12 cellular contexts compared by ENCODE assay signal in the genomic region with DNA sequence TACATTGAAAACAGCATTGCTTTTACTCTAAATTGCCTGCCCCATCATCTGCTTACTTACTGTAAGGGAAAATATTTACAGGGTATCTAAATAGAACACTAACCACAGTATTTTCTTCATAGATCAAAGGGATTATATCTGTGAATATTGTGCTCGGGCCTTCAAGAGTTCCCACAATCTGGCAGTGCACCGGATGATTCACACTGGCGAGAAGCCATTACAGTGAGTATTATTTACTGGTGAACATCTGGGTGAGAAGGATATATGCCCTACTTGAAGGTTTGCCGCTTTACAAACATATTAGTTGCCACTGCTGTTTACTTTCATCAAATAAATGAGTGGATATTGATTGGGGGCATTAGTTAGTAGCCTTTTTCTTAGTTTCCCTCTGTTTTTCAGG. TPM values are rescaled to one million over a fixed set of nuclear protein-coding genes. Genes with fewer than 3 reads are reported as not detected.
DNase-seq lines count a peak whose midpoint lies in the region; ATAC-seq and TF ChIP-seq lines count a peak whose summit lies in the region.
"Had no signal": no experiment of that assay in that cellular context is flagged by ENCODE, and none has a peak within 500 bp of the region (broad histone marks: within the 10 kb centered on the region; RNA-seq: fewer than 3 reads in every experiment).

No MANE protein-coding gene starts in this region.

- no peak overlapping the region for H2AFZ ChIP-seq in mammary epithelial cell (ENCODE audit: low read depth, low read length)
- H2AFZ ChIP-seq: GM23338 had no signal

- H3K27ac ChIP-seq in mammary epithelial cell (ENCODE audit: insufficient read depth, low read depth, low read length), result peak overlapping the region; percentile 5

- peaks cover 50% of the 10 kb centered on the region for H3K36me3 ChIP-seq in mammary epithelial cell (ENCODE audit: insufficient read depth, low read length)

- peaks cover 7% of the 10 kb centered on the region for H3K4me1 ChIP-seq in mammary epithelial cell (ENCODE audit: insufficient read depth, low read length)

- H3K4me2 ChIP-seq in mammary epithelial cell (ENCODE audit: insufficient read depth, low read depth, low read length), result no peak overlapping the region
- H3K4me2 ChIP-seq: GM23338 had no signal

- ATAC-seq in GM19328 (IDR thresholded peaks at IDR 0.05; ENCODE audit: unreplicated experiment), result no peak
- ATAC-seq: GM23338 had no signal

- H3K9ac ChIP-seq in mammary epithelial cell (ENCODE audit: insufficient read depth, low read length), result no peak overlapping the region

- peaks cover 38% of the 10 kb centered on the region for H3K79me2 ChIP-seq in mammary epithelial cell (ENCODE audit: insufficient read depth, low read length)

- H3K4me3 ChIP-seq in HFF-Myc (replicated peaks; ENCODE audit: low read depth, low read length), result no peak overlapping the region
- no peak overlapping the region for H3K4me3 ChIP-seq in mammary epithelial cell (replicated peaks in 1 of 3; ENCODE audit: insufficient read depth in 1 of 3, low read depth in 2 of 3, low read length in 3 of 3)
- H3K4me3 ChIP-seq: GM23338 had no signal

- dilution Hi-C loops in mammary epithelial cell (cut with HindIII; ENCODE audit: low sequenced_read_pairs), result no loop called here

- no peaks in the 10 kb centered on the region for H3K27me3 ChIP-seq in mammary epithelial cell (ENCODE audit: insufficient read depth, low read length)

- H4K20me1 ChIP-seq in mammary epithelial cell (ENCODE audit: insufficient read depth, low read length), result no peaks in the 10 kb centered on the region

- in situ Hi-C loops in ACHN (cut with HindIII; ENCODE audit: low pct_ligation_motif_present, low pct_unique_long_range_greater_than_20kb, low sequenced_read_pairs) (no loop called here), mammary epithelial cell (cut with MboI; ENCODE audit: low sequenced_read_pairs in 2 of 2) (no loop called here), GM13977 (cut with MboI; ENCODE audit: low pct_unique_long_range_greater_than_20kb, low sequenced_read_pairs, unreplicated experiment) (no loop called here)

- CTCF ChIA-PET in mammary epithelial cell (lab: Charles Lee; ENCODE audit: low non-redundant PET), result no interaction called here

- no peak for TF ChIP-seq CTCF in HFF-Myc (IDR thresholded peaks at IDR 0.05; ENCODE audit: low read depth, low read length, missing control alignments)
- no peak for TF ChIP-seq CTCF in mammary epithelial cell (conservative IDR thresholded peaks at IDR 0.05 in 1 of 2, IDR thresholded peaks at IDR 0.05 in 1 of 2; ENCODE audit: extremely low read depth in 1 of 2, insufficient read depth in 1 of 2, low read depth in 1 of 2, low read length in 2 of 2)
- TF ChIP-seq CTCF in GM13977 (IDR thresholded peaks at IDR 0.05; ENCODE audit: extremely low read depth, insufficient read depth, missing control alignments), result no peak

- WGBS in mammary epithelial cell (ENCODE audit: low coverage, missing lambda C conversion rate), result 53% methylated on average over 4 of the region's 4 CpGs

- intact Hi-C loops in mammary epithelial cell (cut with micrococcal nuclease), result no loop called here

- BruUV-seq in mammary epithelial cell (replicated peaks; lab: Mats Ljungman, UMichigan), result no TSS peak

- DNase-seq in ACHN (peak; percentile 58), HFF-Myc (ENCODE audit: extremely low read depth, low read depth) (peak; percentile 87), mammary epithelial cell (peak; percentile 69), kidney glomerular epithelial cell (lab: John Stamatoyannopoulos, UW) (peak; percentile 2), cerebellum (ENCODE audit: low spot score) (no peak), GM13977 (ENCODE audit: low spot score) (no peak)
- no peak for DNase-seq in activated CD4-positive, alpha-beta T cell treated with anti-CD3 and anti-CD28 coated beads for 1 hour
- DNase-seq: CD4-positive, CD25-positive, alpha-beta regulatory T cell; NCI-H1436 treated with DMSO at 0.1 percent for 48 hours; SHP77 treated with DMSO at 0.1 percent for 48 hours had no signal

- H3K9me3 ChIP-seq in mammary epithelial cell (replicated peaks; ENCODE audit: insufficient read depth, low read length), result no peaks in the 10 kb centered on the region

RNA-seq across cellular contexts. Expression of a gene that starts 5.9 kb away (rescaled TPM):
- total RNA-seq in mammary epithelial cell (1 to 10 TPM; 2.2 to 3.0 TPM), cerebellum (3.7 TPM)
- polyA plus RNA-seq in mammary epithelial cell, result 0.46 TPM
- polyA minus RNA-seq in mammary epithelial cell, result not detected
- polyA plus RNA-seq: CD4-positive, CD25-positive, alpha-beta regulatory T cell had no signal

RNA-seq across cellular contexts. Expression of a gene that starts 37.7 kb away (rescaled TPM):
- total RNA-seq in mammary epithelial cell (10 to 100 TPM; 48.5 to 72.2 TPM), cerebellum (43.4 TPM)
- polyA plus RNA-seq in mammary epithelial cell, result 24.4 TPM
- polyA minus RNA-seq in mammary epithelial cell, result 39.6 TPM

RNA-seq across cellular contexts. Expression of a gene that starts 40.9 kb away (rescaled TPM):
- total RNA-seq in mammary epithelial cell (10 to 100 TPM in 1 of 2 donors, 1 to 10 TPM in 1; 8.7 to 18.8 TPM), cerebellum (4.5 TPM)
- polyA plus RNA-seq in mammary epithelial cell, result 68.1 TPM
- polyA minus RNA-seq in mammary epithelial cell, result 61.3 TPM

Comparison
In these comparisons a context has a peak if more than half of its experiments do, and no peak if none do; other contexts are left out.
1. DNase-seq: peak in ACHN (single experiment), HFF-Myc (single experiment), mammary epithelial cell (single experiment) and kidney glomerular epithelial cell (single experiment); none in cerebellum (single experiment), activated CD4-positive, alpha-beta T cell treated with anti-CD3 and anti-CD28 coated beads for 1 hour (single experiment) and GM13977 (single experiment).